Comparison of ENCODE assay signal across 8 cellular contexts in the genomic region with DNA sequence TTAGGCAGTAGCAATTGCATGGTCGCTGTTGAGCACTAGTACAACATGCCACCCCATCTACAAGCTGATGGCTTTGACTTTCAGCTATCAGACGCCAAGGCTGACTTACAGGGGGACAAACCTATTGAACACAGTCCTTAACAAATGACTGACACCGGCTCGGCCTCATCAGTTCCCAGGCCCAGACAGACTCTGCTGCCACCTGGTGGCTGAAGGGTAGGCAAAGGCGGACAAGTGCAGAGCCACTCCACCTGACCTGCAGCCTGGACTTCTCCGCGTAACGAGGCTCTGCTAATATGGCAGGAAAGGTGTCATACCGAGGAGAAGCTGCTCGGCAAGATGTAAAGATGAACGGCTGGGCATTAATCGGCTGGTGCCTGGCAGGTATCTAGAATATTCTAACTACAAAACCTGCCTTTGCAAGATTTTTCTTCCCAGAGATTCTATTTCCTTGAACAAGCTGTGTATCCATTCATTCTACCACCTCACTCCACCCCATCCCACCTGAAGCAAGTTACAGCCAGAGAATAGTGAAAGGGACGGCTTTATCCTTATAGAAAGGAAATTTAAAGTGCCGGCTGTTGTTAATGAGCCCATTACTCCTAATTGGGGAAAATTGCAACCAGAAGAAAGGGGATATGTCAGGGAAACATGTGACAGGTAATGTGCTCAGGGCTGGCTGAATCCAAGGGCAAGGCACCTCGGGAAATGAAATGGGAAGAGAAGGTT.
A peak's percentile ranks its signal among the peaks of the same experiment; 100 is the strongest.
DNase-seq lines count a peak whose midpoint lies in the region; ATAC-seq, FAIRE-seq and TF ChIP-seq lines count a peak whose summit lies in the region.

No MANE protein-coding gene starts in this region.

- POLR2A ChIA-PET in WTC11 (lab: Charles Lee), result no interaction called here

- H3K27me3 Mint-ChIP-seq in WTC11 (ENCODE audit: low read depth), result no peaks in the 10 kb centered on the region

- H3K27me3 ChIP-seq in colonic mucosa, result no peaks in the 10 kb centered on the region

- H3K27ac ChIP-seq in colonic mucosa, result no peak overlapping the region

- no peak overlapping the region for H3K27ac Mint-ChIP-seq in WTC11

- TF ChIP-seq POLR2A in H54 (IDR thresholded peaks at IDR 0.05; ENCODE audit: low read depth, low read length), result no peak

- H3K9ac ChIP-seq in colonic mucosa (ENCODE audit: low read depth in 2 of 2, low read length in 2 of 2), result no peak overlapping the region

- intact Hi-C loops in colonic mucosa (cut with DNase I), result loop anchor here (5.0 kb wide), 1 partner anchor 409 kb away; no protein-coding TSS in a partner anchor

- H3K9me3 ChIP-seq in colonic mucosa, result no peaks in the 10 kb centered on the region

- peak; percentile 73 for TF ChIP-seq CTCF in WTC11 (IDR thresholded peaks at IDR 0.05)
- peak; percentile 73 for TF ChIP-seq CTCF in colonic mucosa (IDR thresholded peaks at IDR 0.05)

- DNase-seq in CMK (ENCODE audit: low read depth) (peak; percentile 38), H54 (ENCODE audit: insufficient read length, low spot score) (peak; percentile 59), NCI-H2029 (lab: John Stamatoyannopoulos, UW) (peak; percentile 46), WTC11 (ENCODE audit: low spot score) (peak; percentile 90), colonic mucosa (peak; percentile 69), medulla oblongata (ENCODE audit: extremely low spot score) (peak; percentile 93), NCI-H128 (lab: John Stamatoyannopoulos, UW; ENCODE audit: unreplicated experiment) (no peak)
- DNase-seq in stimulated activated CD8-positive, alpha-beta memory T cell treated with anti-CD3 and anti-CD28 coated beads, Interleukin-2, amount 100 ng/mL, for 48 hours (ENCODE audit: low read depth in 2 of 2), result peak; percentile 42 to 51

- H3K36me3 ChIP-seq in colonic mucosa, result no peaks in the 10 kb centered on the region

- H3K9me3 Mint-ChIP-seq in WTC11, result no peaks in the 10 kb centered on the region

- no peak overlapping the region for H3K4me3 Mint-ChIP-seq in WTC11

- H3K4me1 Mint-ChIP-seq in WTC11, result peaks cover 13% of the 10 kb centered on the region

- CTCF ChIA-PET in WTC11 (lab: Charles Lee), result interaction anchor here (0.6 to 2.1 kb wide), 44 partner anchors 8 to 410 kb away, joined by 3 to 21 read pairs (median 4); a partner anchor contains a TSS

- peak; percentile 99 for ATAC-seq in WTC11

- no peaks in the 10 kb centered on the region for H3K4me1 ChIP-seq in colonic mucosa

- FAIRE-seq in H54 (lab: Jason Lieb, UNC), result no peak

- no peak overlapping the region for H3K4me3 ChIP-seq in colonic mucosa

- H3K36me3 Mint-ChIP-seq in WTC11, result no peaks in the 10 kb centered on the region

TF ChIP-seq in WTC11, 78 proteins besides CTCF, POLR2A, EP300 and RAD21:
- TF ChIP-seq CBFB (CRISPR knock-in tag; IDR thresholded peaks at IDR 0.05; ENCODE audit: low read depth), result no peak
- TF ChIP-seq ZNF671 (CRISPR knock-in tag; IDR thresholded peaks at IDR 0.05), result no peak
- 0 out of 2 replicates have a peak, but pooled peaks have one; percentile 36 for TF ChIP-seq TP53 (CRISPR knock-in tag; IDR thresholded peaks at IDR 0.05)
- TF ChIP-seq SP1 (CRISPR knock-in tag; conservative IDR thresholded peaks at IDR 0.05), result 0 out of 2 replicates have a peak, but pooled peaks have one; percentile 29
- TF ChIP-seq, protein P1, sequence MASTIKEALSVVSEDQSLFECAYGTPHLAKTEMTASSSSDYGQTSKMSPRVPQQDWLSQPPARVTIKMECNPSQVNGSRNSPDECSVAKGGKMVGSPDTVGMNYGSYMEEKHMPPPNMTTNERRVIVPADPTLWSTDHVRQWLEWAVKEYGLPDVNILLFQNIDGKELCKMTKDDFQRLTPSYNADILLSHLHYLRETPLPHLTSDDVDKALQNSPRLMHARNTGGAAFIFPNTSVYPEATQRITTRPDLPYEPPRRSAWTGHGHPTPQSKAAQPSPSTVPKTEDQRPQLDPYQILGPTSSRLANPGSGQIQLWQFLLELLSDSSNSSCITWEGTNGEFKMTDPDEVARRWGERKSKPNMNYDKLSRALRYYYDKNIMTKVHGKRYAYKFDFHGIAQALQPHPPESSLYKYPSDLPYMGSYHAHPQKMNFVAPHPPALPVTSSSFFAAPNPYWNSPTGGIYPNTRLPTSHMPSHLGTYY (CRISPR knock-in tag; IDR thresholded peaks at IDR 0.05), result no peak
- TF ChIP-seq, protein P2, sequence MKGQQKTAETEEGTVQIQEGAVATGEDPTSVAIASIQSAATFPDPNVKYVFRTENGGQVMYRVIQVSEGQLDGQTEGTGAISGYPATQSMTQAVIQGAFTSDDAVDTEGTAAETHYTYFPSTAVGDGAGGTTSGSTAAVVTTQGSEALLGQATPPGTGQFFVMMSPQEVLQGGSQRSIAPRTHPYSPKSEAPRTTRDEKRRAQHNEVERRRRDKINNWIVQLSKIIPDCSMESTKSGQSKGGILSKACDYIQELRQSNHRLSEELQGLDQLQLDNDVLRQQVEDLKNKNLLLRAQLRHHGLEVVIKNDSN (CRISPR knock-in tag; IDR thresholded peaks at IDR 0.05), result peak; percentile 56; the same call in 1 of the 2 replicates
- TF ChIP-seq, protein P3, sequence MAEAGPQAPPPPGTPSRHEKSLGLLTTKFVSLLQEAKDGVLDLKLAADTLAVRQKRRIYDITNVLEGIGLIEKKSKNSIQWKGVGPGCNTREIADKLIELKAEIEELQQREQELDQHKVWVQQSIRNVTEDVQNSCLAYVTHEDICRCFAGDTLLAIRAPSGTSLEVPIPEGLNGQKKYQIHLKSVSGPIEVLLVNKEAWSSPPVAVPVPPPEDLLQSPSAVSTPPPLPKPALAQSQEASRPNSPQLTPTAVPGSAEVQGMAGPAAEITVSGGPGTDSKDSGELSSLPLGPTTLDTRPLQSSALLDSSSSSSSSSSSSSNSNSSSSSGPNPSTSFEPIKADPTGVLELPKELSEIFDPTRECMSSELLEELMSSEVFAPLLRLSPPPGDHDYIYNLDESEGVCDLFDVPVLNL (CRISPR knock-in tag; IDR thresholded peaks at IDR 0.05; ENCODE audit: borderline replicate concordance, low read depth), result no peak
- TF ChIP-seq, protein P4, sequence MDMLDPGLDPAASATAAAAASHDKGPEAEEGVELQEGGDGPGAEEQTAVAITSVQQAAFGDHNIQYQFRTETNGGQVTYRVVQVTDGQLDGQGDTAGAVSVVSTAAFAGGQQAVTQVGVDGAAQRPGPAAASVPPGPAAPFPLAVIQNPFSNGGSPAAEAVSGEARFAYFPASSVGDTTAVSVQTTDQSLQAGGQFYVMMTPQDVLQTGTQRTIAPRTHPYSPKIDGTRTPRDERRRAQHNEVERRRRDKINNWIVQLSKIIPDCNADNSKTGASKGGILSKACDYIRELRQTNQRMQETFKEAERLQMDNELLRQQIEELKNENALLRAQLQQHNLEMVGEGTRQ (CRISPR knock-in tag; IDR thresholded peaks at IDR 0.05), result peak; percentile 58
